2 cellular contexts compared by ENCODE assay signal in the genomic region with DNA sequence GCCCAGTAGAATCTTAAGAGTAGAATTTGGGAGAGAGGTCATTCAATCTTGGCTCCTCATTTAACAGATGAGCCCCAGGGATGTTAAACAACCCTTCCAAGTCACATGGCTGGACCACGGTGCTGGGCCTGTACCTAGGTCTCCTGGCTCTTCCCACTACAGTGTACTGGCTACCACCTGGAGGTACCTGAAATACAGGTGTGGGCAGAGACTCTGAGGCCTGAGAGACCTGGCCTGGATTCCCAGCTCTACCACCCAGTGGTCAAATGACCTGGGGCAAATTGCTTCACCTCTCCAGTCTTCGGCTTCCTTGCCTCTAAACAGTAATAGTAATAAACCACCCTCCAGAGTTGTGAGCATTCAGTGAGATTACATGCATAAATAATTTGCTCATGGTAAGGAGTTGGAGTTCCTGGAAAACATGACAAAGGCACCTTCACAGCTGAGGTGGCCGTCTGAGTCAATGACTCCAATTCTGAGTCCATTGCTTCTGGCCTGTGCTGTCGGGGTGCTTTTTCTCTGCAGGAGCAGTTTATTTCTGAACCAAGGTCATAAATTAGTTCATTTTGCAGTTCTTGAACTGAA.
A peak's percentile ranks its signal among the peaks of the same experiment; 100 is the strongest.
TF ChIP-seq lines count a peak whose summit lies in the region.

No MANE protein-coding gene starts in this region.

TF ChIP-seq in K562, 482 proteins besides CTCF, POLR2A, EP300 and RAD21:
- no peak for TF ChIP-seq NKRF (IDR thresholded peaks at IDR 0.05; ENCODE audit: borderline replicate concordance)
- TF ChIP-seq POU5F1 (IDR thresholded peaks at IDR 0.05; ENCODE audit: borderline replicate concordance, low read depth, low read length, partially characterized antibody) = no peak
- TF ChIP-seq TCF7 (IDR thresholded peaks at IDR 0.05; ENCODE audit: borderline replicate concordance) = no peak
- TF ChIP-seq ZNF695 (CRISPR knock-in tag; IDR thresholded peaks at IDR 0.05) = no peak
- TF ChIP-seq RBFOX2 (IDR thresholded peaks at IDR 0.05; ENCODE audit: low read depth, low read length) = peak; percentile 39; the same call in 1 of the 2 replicates

TF ChIP-seq in liver, 16 proteins besides CTCF, POLR2A, EP300 and RAD21:
- TF ChIP-seq NR2F2 (IDR thresholded peaks at IDR 0.05) = no peak
- TF ChIP-seq HNF4A (conservative IDR thresholded peaks at IDR 0.05) = peak in 1 of 2 donors; percentile 4
- no peak for TF ChIP-seq YY1 (IDR thresholded peaks at IDR 0.05)
